8 cellular contexts compared by ENCODE assay signal in the genomic region with DNA sequence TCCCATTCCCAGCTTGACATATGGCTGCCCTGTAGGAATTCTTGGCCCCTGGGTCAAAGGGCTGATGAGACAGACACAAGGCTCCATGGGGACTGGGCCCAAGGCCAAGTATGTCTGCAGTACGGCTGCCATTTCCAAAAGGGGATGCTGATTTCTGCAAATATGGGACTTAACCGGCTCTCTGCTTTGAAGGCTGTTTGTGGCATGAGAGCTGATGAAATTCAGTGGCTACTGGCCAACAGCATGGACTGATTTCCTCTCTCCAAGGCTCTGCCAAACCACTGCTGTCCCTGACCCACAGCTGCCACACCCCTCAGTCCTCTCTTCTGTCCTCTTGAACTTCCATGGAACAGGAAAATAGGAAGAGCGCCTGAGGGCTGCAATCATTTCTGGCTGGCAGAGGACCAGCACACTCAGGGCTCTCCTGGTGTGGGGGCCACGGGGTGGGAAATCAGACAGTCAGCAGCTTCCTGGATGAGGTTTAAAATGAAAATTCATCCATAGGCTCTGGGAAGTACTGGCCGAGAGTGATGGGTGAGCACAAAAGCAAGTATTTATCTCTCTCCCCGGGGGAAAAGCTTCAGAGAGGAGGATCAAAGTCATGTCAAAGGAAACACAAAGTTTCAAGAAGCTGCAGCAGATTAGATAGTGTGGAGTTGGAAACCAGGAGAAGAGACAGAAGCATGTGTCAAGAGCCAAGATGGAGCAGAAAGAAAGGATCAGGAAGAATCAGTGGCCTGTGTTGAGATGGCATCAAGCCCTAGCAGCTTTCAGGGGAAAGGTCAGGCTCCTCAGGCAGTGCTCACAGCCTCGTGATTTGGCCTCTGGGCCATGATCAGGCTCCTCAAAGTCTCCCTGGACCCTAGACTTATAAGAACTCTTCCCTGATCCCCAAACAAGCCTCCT.
DNase-seq lines count a peak whose midpoint lies in the region; ATAC-seq and TF ChIP-seq lines count a peak whose summit lies in the region.

No MANE protein-coding gene starts in this region.

- H3K27ac ChIP-seq in SJCRH30 (peak overlapping the region; percentile 1; the same call in 1 of the 2 replicates), prostate gland (peak overlapping the region; percentile 40 to 63)

- TF ChIP-seq CTCF in prostate gland (IDR thresholded peaks at IDR 0.05) = no peak
- no peak for TF ChIP-seq CTCF in activated CD8-positive, alpha-beta T cell treated with anti-CD3 and anti-CD28 coated beads for 36 hours (IDR thresholded peaks at IDR 0.05)

- peaks cover 6% of the 10 kb centered on the region for H3K36me3 Mint-ChIP-seq in activated CD8-positive, alpha-beta T cell treated with anti-CD3 and anti-CD28 coated beads for 36 hours (ENCODE audit: low read depth)

- H3K27ac Mint-ChIP-seq in activated CD8-positive, alpha-beta T cell treated with anti-CD3 and anti-CD28 coated beads for 36 hours = no peak overlapping the region

- POLR2A ChIA-PET in activated CD8-positive, alpha-beta T cell treated with anti-CD3 and anti-CD28 coated beads for 36 hours (lab: Charles Lee) = no interaction called here

- intact Hi-C loops in prostate gland (cut with DNase I) = no loop called here
- intact Hi-C loops in activated CD8-positive, alpha-beta T cell treated with anti-CD3 and anti-CD28 coated beads for 36 hours (cut with micrococcal nuclease) = no loop called here

- no peak for TF ChIP-seq POLR2A in prostate gland (IDR thresholded peaks at IDR 0.05)

- no peaks in the 10 kb centered on the region for H3K27me3 ChIP-seq in SJCRH30
- no peaks in the 10 kb centered on the region for H3K27me3 ChIP-seq in prostate gland (replicated peaks; ENCODE audit: insufficient read depth)

- CTCF ChIA-PET in activated CD8-positive, alpha-beta T cell treated with anti-CD3 and anti-CD28 coated beads for 36 hours (lab: Charles Lee) = interaction anchor here (0.7 to 1.8 kb wide), 5 partner anchors 9 to 88 kb away, joined by 4 to 8 read pairs (median 4); no protein-coding TSS in a partner anchor

- WGBS in prostate gland = 15% methylated on average over 7 of the region's 7 CpGs

- ATAC-seq in GM18511 (IDR thresholded peaks at IDR 0.05; ENCODE audit: unreplicated experiment) = no peak
- ATAC-seq in activated CD8-positive, alpha-beta T cell treated with anti-CD3 and anti-CD28 coated beads for 36 hours = no peak

- DNase-seq in GM04504 (ENCODE audit: low read depth) (peak; percentile 98), SJCRH30 (peak; percentile 98 to 99), fibroblast of peridontal ligament (ENCODE audit: extremely low read depth) (peak; percentile 99), prostate gland (ENCODE audit: low spot score) (peak; percentile 85)
- no peak for DNase-seq in stimulated activated CD4-positive, alpha-beta T cell treated with anti-CD3 and anti-CD28 coated beads, Interleukin-4, amount 100 ng/mL, for 1 hour
- DNase-seq in activated CD8-positive, alpha-beta T cell treated with anti-CD3 and anti-CD28 coated beads for 36 hours = no peak
- DNase-seq in NK-92 treated with Interleukin-12 subunit alpha and Interleukin-12 subunit beta, amount 100 ng/mL, for 24 hours (lab: John Stamatoyannopoulos, UW) = no peak

- peaks cover 5% of the 10 kb centered on the region for H3K4me1 Mint-ChIP-seq in activated CD8-positive, alpha-beta T cell treated with anti-CD3 and anti-CD28 coated beads for 36 hours (ENCODE audit: low read depth)

- H3K4me3 Mint-ChIP-seq in activated CD8-positive, alpha-beta T cell treated with anti-CD3 and anti-CD28 coated beads for 36 hours = no peak overlapping the region

- no peaks in the 10 kb centered on the region for H3K27me3 Mint-ChIP-seq in activated CD8-positive, alpha-beta T cell treated with anti-CD3 and anti-CD28 coated beads for 36 hours

- H3K4me3 ChIP-seq in SJCRH30 (no peak overlapping the region), prostate gland (no peak overlapping the region)

- H3K9me3 ChIP-seq in SJCRH30 (replicated peaks) (no peaks in the 10 kb centered on the region), prostate gland (no peaks in the 10 kb centered on the region)

- H3K9me3 Mint-ChIP-seq in activated CD8-positive, alpha-beta T cell treated with anti-CD3 and anti-CD28 coated beads for 36 hours = no peaks in the 10 kb centered on the region

- H3K36me3 ChIP-seq in SJCRH30 (no peaks in the 10 kb centered on the region), prostate gland (no peaks in the 10 kb centered on the region)

- peaks cover 17% of the 10 kb centered on the region for H3K4me1 ChIP-seq in SJCRH30
- peaks cover 2% of the 10 kb centered on the region for H3K4me1 ChIP-seq in prostate gland (replicated peaks)

Comparison
In these comparisons a context has a peak if more than half of its experiments do, and no peak if none do; other contexts are left out.
1. DNase-seq: peak in GM04504 (single experiment), SJCRH30 (2 of 2), fibroblast of peridontal ligament (single experiment) and prostate gland (single experiment); none in stimulated activated CD4-positive, alpha-beta T cell treated with anti-CD3 and anti-CD28 coated beads, Interleukin-4, amount 100 ng/mL, for 1 hour (single experiment), activated CD8-positive, alpha-beta T cell treated with anti-CD3 and anti-CD28 coated beads for 36 hours (single experiment) and NK-92 treated with Interleukin-12 subunit alpha and Interleukin-12 subunit beta, amount 100 ng/mL, for 24 hours (single experiment).